1 cellular context compared by ENCODE assay signal in genomic region chrX:137041329-137041728, GRCh38.
TF ChIP-seq lines count a peak whose summit lies in the region.

No MANE protein-coding gene starts in this region.

TF ChIP-seq in H1, 55 proteins besides CTCF, POLR2A, EP300 and RAD21:
- no peak for TF ChIP-seq HDAC6 (IDR thresholded peaks at IDR 0.05; ENCODE audit: low read depth, low read length)
- TF ChIP-seq RXRA (IDR thresholded peaks at IDR 0.05; ENCODE audit: insufficient read depth, low read depth, low read length): no peak
- no peak for TF ChIP-seq GABPA (IDR thresholded peaks at IDR 0.05; ENCODE audit: borderline replicate concordance, insufficient read depth, low read length)
- TF ChIP-seq SP4 (IDR thresholded peaks at IDR 0.05; ENCODE audit: low read length): no peak
- no peak for TF ChIP-seq SIN3A (conservative IDR thresholded peaks at IDR 0.05 in 1 of 2, IDR thresholded peaks at IDR 0.05 in 1 of 2; ENCODE audit: low read depth in 1 of 2, low read length in 2 of 2)
- TF ChIP-seq BACH1 (IDR thresholded peaks at IDR 0.05; ENCODE audit: low read length): no peak
- no peak for TF ChIP-seq RNF2 (IDR thresholded peaks at IDR 0.05; ENCODE audit: borderline replicate concordance, low read depth, low read length, missing control alignments, poor library complexity, severe bottlenecking)
- TF ChIP-seq CEBPB (IDR thresholded peaks at IDR 0.05; ENCODE audit: low read depth, low read length): no peak
- no peak for TF ChIP-seq TEAD4 (IDR thresholded peaks at IDR 0.05; ENCODE audit: low read depth, low read length)
